ENCODE assay signal across 27 cellular contexts in the genomic region with DNA sequence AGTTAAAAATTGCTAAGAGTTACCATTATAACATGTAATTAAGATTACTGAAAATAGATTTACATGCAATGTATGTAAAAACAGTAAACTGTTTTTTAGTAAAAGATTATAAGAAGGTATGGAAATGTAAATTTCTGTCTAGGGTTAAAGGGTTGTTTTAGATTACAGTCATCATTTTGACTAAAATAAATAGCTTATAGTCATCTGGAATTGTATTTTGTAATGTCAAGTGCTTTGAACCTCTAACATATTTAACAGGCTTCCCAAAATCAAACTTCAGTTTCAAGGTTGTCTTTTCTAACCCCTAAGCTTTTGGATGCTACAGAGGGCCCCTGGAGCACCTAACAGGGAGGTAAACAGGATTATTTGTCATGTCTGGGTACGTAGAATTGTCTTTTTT.
"Had no signal": no experiment of that assay in that cellular context is flagged by ENCODE, and none has a peak within 500 bp of the region (broad histone marks: within the 10 kb centered on the region; RNA-seq: fewer than 3 reads in every experiment).

No MANE protein-coding gene starts in this region.

- H3K4me1 ChIP-seq: stomach, suprapubic skin, testis, thyroid gland, tibial artery, tibial nerve, transverse colon, upper lobe of left lung, upper lobe of right lung, uterus, vagina had no signal

- ATAC-seq: stimulated activated effector memory CD8-positive, alpha-beta T cell treated with anti-CD3 and anti-CD28 coated beads, Interleukin-12 subunit alpha, Interleukin-12 subunit beta, amount 100 ng/mL, for 72 hours; stimulated activated memory B cell treated with anti-CD40 and anti-IgM and Interleukin-4, amounts not matched to agents 10 μg/mL and 1 μg/mL and 100 μg/mL, for 72 hours; stimulated activated naive B cell treated with anti-CD40 and anti-IgM and Interleukin-4, amounts not matched to agents 10 μg/mL and 1 μg/mL and 100 μg/mL, for 72 hours; stimulated activated naive CD8-positive, alpha-beta T cell treated with anti-CD3 and anti-CD28 coated beads, Interleukin-15, amount 100 ng/mL, for 72 hours; stimulated activated naive CD8-positive, alpha-beta T cell treated with anti-CD3 and anti-CD28 coated beads, Interleukin-15, Interleukin-2, amounts not matched to agents 100 U/mL and 50 U/mL, for 24 hours; upper lobe of right lung had no signal

- H3K9me3 ChIP-seq: testis had no signal

- H3K27me3 ChIP-seq: stomach, suprapubic skin, testis, thyroid gland, tibial artery, tibial nerve, transverse colon, upper lobe of left lung, upper lobe of right lung, uterus, vagina had no signal

- H3K36me3 ChIP-seq: stomach, suprapubic skin, thoracic aorta, thyroid gland, tibial artery, tibial nerve, transverse colon, upper lobe of left lung, upper lobe of right lung, uterus, vagina had no signal

- FAIRE-seq: urothelium cell line had no signal

- DNase-seq: stimulated activated CD4-positive, alpha-beta T cell treated with anti-CD3 and anti-CD28 coated beads, Interleukin-2, amount 100 ng/mL, for 48 hours; stimulated activated CD4-positive, alpha-beta T cell treated with anti-CD3 and anti-CD28 coated beads, Interleukin-4, amount 100 ng/mL, for 1 hour; stimulated activated CD4-positive, alpha-beta T cell treated with anti-CD3 and anti-CD28 coated beads, Interleukin-4, amount 100 ng/mL, for 24 hours; stimulated activated CD4-positive, alpha-beta T cell treated with anti-CD3 and anti-CD28 coated beads, Interleukin-4, amount 100 ng/mL, for 4 hours; stimulated activated CD8-positive, alpha-beta memory T cell treated with anti-CD3 and anti-CD28 coated beads, Interleukin-4, amount 100 ng/mL, for 48 hours; stimulated activated naive B cell treated with anti-CD40 and anti-IgM and Interleukin-4, amounts not matched to agents 10 μg/mL and 1 μg/mL and 100 μg/mL, for 72 hours; stimulated activated naive CD4-positive, alpha-beta T cell; stimulated activated naive CD4-positive, alpha-beta T cell treated with Interleukin-2 at 50 U/mL for 16 hours; stimulated activated naive CD8-positive, alpha-beta T cell treated with anti-CD3 and anti-CD28 coated beads, Interleukin-15, amount 100 ng/mL, for 72 hours; stimulated activated naive CD8-positive, alpha-beta T cell treated with anti-CD3 and anti-CD28 coated beads, Interleukin-15, Interleukin-2, amounts not matched to agents 100 U/mL and 50 U/mL, for 24 hours; stomach; substantia nigra; testis; thyroid gland; tibial artery; transverse colon; trophoblast cell; upper lobe of left lung; upper lobe of right lung; uterus had no signal

- H3K27ac ChIP-seq: stomach, suprapubic skin, testis, thoracic aorta, thyroid gland, tibial artery, tibial nerve, transverse colon, upper lobe of left lung, upper lobe of right lung, uterus, vagina had no signal

- H3K4me3 ChIP-seq: stomach, suprapubic skin, testis, thoracic aorta, thyroid gland, tibial artery, tibial nerve, transverse colon, upper lobe of left lung, upper lobe of right lung, uterus, vagina had no signal
